In genomic region chr5:149147673-149148072, GRCh38 we compare ENCODE assay signal across 23 cellular contexts. TPM values are rescaled to one million over a fixed set of nuclear protein-coding genes. Genes with fewer than 3 reads are reported as not detected.
"Had no signal": no experiment of that assay in that cellular context is flagged by ENCODE, and none has a peak within 500 bp of the region (broad histone marks: within the 10 kb centered on the region; RNA-seq: fewer than 3 reads in every experiment).

No MANE protein-coding gene starts in this region.

- H3K9me3 Mint-ChIP-seq: activated CD4-positive, alpha-beta T cell treated with anti-CD3 and anti-CD28 coated beads, Interleukin-2, amount 10 ng/mL, durations not matched to agents 24 days and 14 days; activated naive CD8-positive, alpha-beta T cell treated with anti-CD3 and anti-CD28 coated beads, Interleukin-2, amount 10 ng/mL, durations not matched to agents 7 days and 5 days; natural killer cell; stimulated activated naive CD8-positive, alpha-beta T cell treated with anti-CD3 and anti-CD28 coated beads, Interleukin-15, Interleukin-2, amounts not matched to agents 100 ng/mL and 50 ng/mL, for 24 hours; T-helper 2 cell treated with Interferon-gamma antibody and Interleukin-4, amounts not matched to agents 5 μg/mL and 100 μg/mL, for 36 hours had no signal

- H3K27me3 ChIP-seq: brain microvascular endothelial cell, esophagus muscularis mucosa, upper lobe of left lung had no signal

- DNase-seq: activated CD4-positive, alpha-beta T cell treated with anti-CD3 and anti-CD28 coated beads, Interleukin-2, amount 10 ng/mL, durations not matched to agents 24 days and 14 days; activated CD4-positive, CD25-positive, alpha-beta regulatory T cell; activated CD8-positive, alpha-beta memory T cell treated with anti-CD3 and anti-CD28 coated beads, Interleukin-2, amount 50 U/mL, for 48 hours; activated naive CD4-positive, alpha-beta T cell; activated naive CD8-positive, alpha-beta T cell treated with anti-CD3 and anti-CD28 coated beads, Interleukin-2, amount 10 ng/mL, durations not matched to agents 7 days and 5 days; anterior cingulate cortex; brain microvascular endothelial cell; cortex of kidney; effector CD4-positive, alpha-beta T cell; immature natural killer cell; mucosa of descending colon; natural killer cell; stimulated activated CD4-positive, alpha-beta T cell treated with anti-CD3 and anti-CD28 coated beads, Interleukin-15, amount 100 ng/mL, for 24 hours; stimulated activated CD4-positive, alpha-beta T cell treated with anti-CD3 and anti-CD28 coated beads, Interleukin-4, amount 100 ng/mL, for 4 hours; stimulated activated CD8-positive, alpha-beta memory T cell treated with anti-CD3 and anti-CD28 coated beads, Interleukin-4, amount 100 ng/mL, for 48 hours; SW 1271; upper lobe of left lung had no signal

- H3K36me3 Mint-ChIP-seq: activated naive CD8-positive, alpha-beta T cell treated with anti-CD3 and anti-CD28 coated beads, Interleukin-2, amount 10 ng/mL, durations not matched to agents 7 days and 5 days; immature natural killer cell; natural killer cell had no signal

- H3K9me3 ChIP-seq: esophagus muscularis mucosa, mucosa of descending colon, neutrophil, upper lobe of left lung had no signal

- H3K4me1 Mint-ChIP-seq: activated CD4-positive, alpha-beta T cell treated with anti-CD3 and anti-CD28 coated beads, Interleukin-2, amount 10 ng/mL, durations not matched to agents 24 days and 14 days; immature natural killer cell; natural killer cell had no signal

- H3K4me3 ChIP-seq: esophagus muscularis mucosa, mucosa of descending colon, skin epidermis, upper lobe of left lung had no signal

- H3K27ac Mint-ChIP-seq: activated CD4-positive, alpha-beta T cell treated with anti-CD3 and anti-CD28 coated beads, Interleukin-2, amount 10 ng/mL, durations not matched to agents 24 days and 14 days; activated naive CD8-positive, alpha-beta T cell treated with anti-CD3 and anti-CD28 coated beads, Interleukin-2, amount 10 ng/mL, durations not matched to agents 7 days and 5 days; immature natural killer cell; natural killer cell; stimulated activated naive CD8-positive, alpha-beta T cell treated with anti-CD3 and anti-CD28 coated beads, Interleukin-15, Interleukin-2, amounts not matched to agents 100 ng/mL and 50 ng/mL, for 24 hours; T-helper 2 cell treated with Interferon-gamma antibody and Interleukin-4, amounts not matched to agents 5 μg/mL and 100 μg/mL, for 36 hours had no signal

- H3K4me3 Mint-ChIP-seq: activated CD4-positive, alpha-beta T cell treated with anti-CD3 and anti-CD28 coated beads, Interleukin-2, amount 10 ng/mL, durations not matched to agents 24 days and 14 days; activated naive CD8-positive, alpha-beta T cell treated with anti-CD3 and anti-CD28 coated beads, Interleukin-2, amount 10 ng/mL, durations not matched to agents 7 days and 5 days; immature natural killer cell; natural killer cell; stimulated activated naive CD8-positive, alpha-beta T cell treated with anti-CD3 and anti-CD28 coated beads, Interleukin-15, Interleukin-2, amounts not matched to agents 100 ng/mL and 50 ng/mL, for 24 hours; T-helper 2 cell treated with Interferon-gamma antibody and Interleukin-4, amounts not matched to agents 5 μg/mL and 100 μg/mL, for 36 hours had no signal

- ATAC-seq: mucosa of descending colon, natural killer cell had no signal

- H3K27ac ChIP-seq: brain microvascular endothelial cell, esophagus muscularis mucosa, neutrophil, parathyroid adenoma, skin epidermis, upper lobe of left lung had no signal

- H3K36me3 ChIP-seq: brain microvascular endothelial cell, esophagus muscularis mucosa, neutrophil, upper lobe of left lung had no signal

- H3K9ac ChIP-seq: parathyroid adenoma had no signal

RNA-seq across cellular contexts. Expression of gene ABLIM3, which starts 6.4 kb away (rescaled TPM):
- total RNA-seq: activated CD4-positive, alpha-beta T cell treated with anti-CD3 and anti-CD28 coated beads, Interleukin-2, amount 10 ng/mL, durations not matched to agents 24 days and 14 days; activated naive CD8-positive, alpha-beta T cell treated with anti-CD3 and anti-CD28 coated beads, Interleukin-2, amount 10 ng/mL, durations not matched to agents 7 days and 5 days had no signal
